ENCODE assay signal across 19 cellular contexts in the genomic region with DNA sequence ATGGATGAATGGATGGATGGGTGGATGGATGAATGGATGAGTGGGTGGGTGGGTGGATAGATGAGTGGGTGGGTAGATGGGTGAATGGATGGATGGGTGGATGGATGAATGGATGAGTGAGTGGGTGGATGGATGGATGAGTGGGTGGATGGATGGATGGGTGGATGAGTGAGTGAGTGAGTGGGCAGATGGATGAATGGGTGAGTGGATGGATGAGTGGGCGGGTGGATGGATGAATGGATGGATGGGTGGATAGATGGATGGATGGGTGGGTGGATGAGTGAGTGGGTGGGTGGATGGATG. TPM values are rescaled to one million over a fixed set of nuclear protein-coding genes. Genes with fewer than 3 reads are reported as not detected.
A peak's percentile ranks its signal among the peaks of the same experiment; 100 is the strongest.
DNase-seq lines count a peak whose midpoint lies in the region; TF ChIP-seq lines count a peak whose summit lies in the region.
"Had no signal": no experiment of that assay in that cellular context is flagged by ENCODE, and none has a peak within 500 bp of the region (broad histone marks: within the 10 kb centered on the region; RNA-seq: fewer than 3 reads in every experiment).

No MANE protein-coding gene starts in this region.

- H3K4me1 Mint-ChIP-seq in activated T-helper 1 cell treated with anti-CD3 and anti-CD28 coated beads, Interleukin-12 subunit alpha, Interleukin-12 subunit beta, Interleukin-2, Interleukin-4 antibody, amounts not matched to agents 30 ng/mL and 10 ng/mL and 1 ng/mL, durations not matched to agents 14 hours and 24 hours and 36 hours (ENCODE audit: low read depth): no peaks in the 10 kb centered on the region
- H3K4me1 Mint-ChIP-seq in chondrocyte (ENCODE audit: low read depth): no peaks in the 10 kb centered on the region

- DNase-seq in activated T-helper 1 cell treated with anti-CD3 and anti-CD28 coated beads, Interleukin-12 subunit alpha, Interleukin-12 subunit beta, Interleukin-2, Interleukin-4 antibody, amounts not matched to agents 30 ng/mL and 10 ng/mL and 1 ng/mL, durations not matched to agents 14 hours and 24 hours and 36 hours (ENCODE audit: low spot score): no peak
- DNase-seq in chondrocyte (ENCODE audit: low spot score) (peak; percentile 17), RKO (ENCODE audit: low spot score) (no peak), cerebellar nuclear complex (lab: John Stamatoyannopoulos, UW) (no peak)
- no peak for DNase-seq in activated effector memory CD4-positive, alpha-beta T cell treated with Interleukin-2 at 50 U/mL for 16 hours
- DNase-seq: C1 segment of cervical spinal cord; Calu3; CD4-positive, alpha-beta memory T cell; COR-L47; DMS79 treated with DMSO at 0.1 percent for 48 hours; GM23248; H7; HCEC 1CT had no signal

- no peaks in the 10 kb centered on the region for H3K4me1 ChIP-seq in HEK293 (ENCODE audit: control insufficient read depth, insufficient read depth, low read length)

- CTCF ChIA-PET in HEK293 (lab: Yijun Ruan, JAX): no interaction called here

- intact Hi-C loops in activated T-helper 1 cell treated with anti-CD3 and anti-CD28 coated beads, Interleukin-12 subunit alpha, Interleukin-12 subunit beta, Interleukin-2, Interleukin-4 antibody, amounts not matched to agents 30 ng/mL and 10 ng/mL and 1 ng/mL, durations not matched to agents 14 hours and 24 hours and 36 hours (cut with micrococcal nuclease): no loop called here

- no peaks in the 10 kb centered on the region for H3K27me3 Mint-ChIP-seq in activated T-helper 1 cell treated with anti-CD3 and anti-CD28 coated beads, Interleukin-12 subunit alpha, Interleukin-12 subunit beta, Interleukin-2, Interleukin-4 antibody, amounts not matched to agents 30 ng/mL and 10 ng/mL and 1 ng/mL, durations not matched to agents 14 hours and 24 hours and 36 hours (ENCODE audit: insufficient read depth)
- H3K27me3 Mint-ChIP-seq in chondrocyte (ENCODE audit: low read depth): no peaks in the 10 kb centered on the region
- H3K27me3 Mint-ChIP-seq: CD4-positive, alpha-beta memory T cell had no signal

- H3K9me3 ChIP-seq in HEK293 (ENCODE audit: control insufficient read depth, insufficient read depth, low read depth, low read length): no peaks in the 10 kb centered on the region

- peaks cover 22% of the 10 kb centered on the region for H3K9me3 Mint-ChIP-seq in activated T-helper 1 cell treated with anti-CD3 and anti-CD28 coated beads, Interleukin-12 subunit alpha, Interleukin-12 subunit beta, Interleukin-2, Interleukin-4 antibody, amounts not matched to agents 30 ng/mL and 10 ng/mL and 1 ng/mL, durations not matched to agents 14 hours and 24 hours and 36 hours
- H3K9me3 Mint-ChIP-seq in chondrocyte (ENCODE audit: low read depth): peaks cover 4% of the 10 kb centered on the region

- no peak overlapping the region for H3K4me3 ChIP-seq in HEK293 (ENCODE audit: low read depth, low read length)
- H3K4me3 ChIP-seq: GM23248 had no signal

- POLR2A ChIA-PET in HEK293 (lab: Yijun Ruan, JAX): no interaction called here

- no peak overlapping the region for H3K27ac ChIP-seq in HEK293 (ENCODE audit: extremely low read depth, low read depth, low read length)
- H3K27ac ChIP-seq: GM23248 had no signal

- no peaks in the 10 kb centered on the region for H3K36me3 ChIP-seq in HEK293 (ENCODE audit: control insufficient read depth in 2 of 2, insufficient read depth in 1 of 2, low read length in 2 of 2)

- H3K4me3 Mint-ChIP-seq in activated T-helper 1 cell treated with anti-CD3 and anti-CD28 coated beads, Interleukin-12 subunit alpha, Interleukin-12 subunit beta, Interleukin-2, Interleukin-4 antibody, amounts not matched to agents 30 ng/mL and 10 ng/mL and 1 ng/mL, durations not matched to agents 14 hours and 24 hours and 36 hours: no peak overlapping the region
- H3K4me3 Mint-ChIP-seq in chondrocyte (ENCODE audit: unreplicated experiment): no peak overlapping the region
- H3K4me3 Mint-ChIP-seq: CD4-positive, alpha-beta memory T cell had no signal

- H3K36me3 Mint-ChIP-seq in activated T-helper 1 cell treated with anti-CD3 and anti-CD28 coated beads, Interleukin-12 subunit alpha, Interleukin-12 subunit beta, Interleukin-2, Interleukin-4 antibody, amounts not matched to agents 30 ng/mL and 10 ng/mL and 1 ng/mL, durations not matched to agents 14 hours and 24 hours and 36 hours (ENCODE audit: low read depth): peaks cover 8% of the 10 kb centered on the region
- no peaks in the 10 kb centered on the region for H3K36me3 Mint-ChIP-seq in chondrocyte (ENCODE audit: low read depth)

- TF ChIP-seq CTCF in HEK293 (tag by site-specific recombination; IDR thresholded peaks at IDR 0.05): no peak
- no peak for TF ChIP-seq CTCF in chondrocyte (IDR thresholded peaks at IDR 0.05)

- H3K27ac Mint-ChIP-seq in activated T-helper 1 cell treated with anti-CD3 and anti-CD28 coated beads, Interleukin-12 subunit alpha, Interleukin-12 subunit beta, Interleukin-2, Interleukin-4 antibody, amounts not matched to agents 30 ng/mL and 10 ng/mL and 1 ng/mL, durations not matched to agents 14 hours and 24 hours and 36 hours: peak overlapping the region; percentile 86
- H3K27ac Mint-ChIP-seq in chondrocyte (ENCODE audit: unreplicated experiment): no peak overlapping the region
- H3K27ac Mint-ChIP-seq: CD4-positive, alpha-beta memory T cell had no signal

TF ChIP-seq in HEK293, 187 proteins besides CTCF, POLR2A, EP300 and RAD21 (continues in another document):
- TF ChIP-seq ZNF132 (tag by site-specific recombination; IDR thresholded peaks at IDR 0.05; ENCODE audit: borderline replicate concordance): no peak
- TF ChIP-seq ZNF510 (tag by site-specific recombination; IDR thresholded peaks at IDR 0.05; ENCODE audit: insufficient replicate concordance): no peak
- peak; percentile 31; the same call in 1 of the 2 replicates for TF ChIP-seq ZNF366 (tag by site-specific recombination; conservative IDR thresholded peaks at IDR 0.05)
- TF ChIP-seq EGR2 (tag by site-specific recombination; IDR thresholded peaks at IDR 0.05; ENCODE audit: low read depth): peak; percentile 97
- TF ChIP-seq ZFHX2 (tag by site-specific recombination; conservative IDR thresholded peaks at IDR 0.05): peak; percentile 95
- TF ChIP-seq, protein P1, sequence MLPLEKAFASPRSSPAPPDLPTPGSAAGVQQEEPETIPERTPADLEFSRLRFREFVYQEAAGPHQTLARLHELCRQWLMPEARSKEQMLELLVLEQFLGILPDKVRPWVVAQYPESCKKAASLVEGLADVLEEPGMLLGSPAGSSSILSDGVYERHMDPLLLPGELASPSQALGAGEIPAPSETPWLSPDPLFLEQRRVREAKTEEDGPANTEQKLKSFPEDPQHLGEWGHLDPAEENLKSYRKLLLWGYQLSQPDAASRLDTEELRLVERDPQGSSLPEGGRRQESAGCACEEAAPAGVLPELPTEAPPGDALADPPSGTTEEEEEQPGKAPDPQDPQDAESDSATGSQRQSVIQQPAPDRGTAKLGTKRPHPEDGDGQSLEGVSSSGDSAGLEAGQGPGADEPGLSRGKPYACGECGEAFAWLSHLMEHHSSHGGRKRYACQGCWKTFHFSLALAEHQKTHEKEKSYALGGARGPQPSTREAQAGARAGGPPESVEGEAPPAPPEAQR (tag by site-specific recombination; IDR thresholded peaks at IDR 0.05): no peak
- TF ChIP-seq PRDM1 (tag by site-specific recombination; IDR thresholded peaks at IDR 0.05): no peak
- TF ChIP-seq ZNF677 (tag by site-specific recombination; IDR thresholded peaks at IDR 0.05): no peak
- TF ChIP-seq ZNF292 (tag by site-specific recombination; IDR thresholded peaks at IDR 0.05; ENCODE audit: borderline replicate concordance, low read depth): no peak
- TF ChIP-seq ZNF10 (tag by site-specific recombination; IDR thresholded peaks at IDR 0.05): no peak
- no peak for TF ChIP-seq GLI4 (tag by site-specific recombination; IDR thresholded peaks at IDR 0.05)
- TF ChIP-seq ZNF175 (tag by site-specific recombination; IDR thresholded peaks at IDR 0.05): no peak
- no peak for TF ChIP-seq ZNF629 (tag by site-specific recombination; IDR thresholded peaks at IDR 0.05)
- TF ChIP-seq, protein P2, sequence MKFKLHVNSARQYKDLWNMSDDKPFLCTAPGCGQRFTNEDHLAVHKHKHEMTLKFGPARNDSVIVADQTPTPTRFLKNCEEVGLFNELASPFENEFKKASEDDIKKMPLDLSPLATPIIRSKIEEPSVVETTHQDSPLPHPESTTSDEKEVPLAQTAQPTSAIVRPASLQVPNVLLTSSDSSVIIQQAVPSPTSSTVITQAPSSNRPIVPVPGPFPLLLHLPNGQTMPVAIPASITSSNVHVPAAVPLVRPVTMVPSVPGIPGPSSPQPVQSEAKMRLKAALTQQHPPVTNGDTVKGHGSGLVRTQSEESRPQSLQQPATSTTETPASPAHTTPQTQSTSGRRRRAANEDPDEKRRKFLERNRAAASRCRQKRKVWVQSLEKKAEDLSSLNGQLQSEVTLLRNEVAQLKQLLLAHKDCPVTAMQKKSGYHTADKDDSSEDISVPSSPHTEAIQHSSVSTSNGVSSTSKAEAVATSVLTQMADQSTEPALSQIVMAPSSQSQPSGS (tag by site-specific recombination; IDR thresholded peaks at IDR 0.05; ENCODE audit: low read depth): no peak
- TF ChIP-seq, protein P3, sequence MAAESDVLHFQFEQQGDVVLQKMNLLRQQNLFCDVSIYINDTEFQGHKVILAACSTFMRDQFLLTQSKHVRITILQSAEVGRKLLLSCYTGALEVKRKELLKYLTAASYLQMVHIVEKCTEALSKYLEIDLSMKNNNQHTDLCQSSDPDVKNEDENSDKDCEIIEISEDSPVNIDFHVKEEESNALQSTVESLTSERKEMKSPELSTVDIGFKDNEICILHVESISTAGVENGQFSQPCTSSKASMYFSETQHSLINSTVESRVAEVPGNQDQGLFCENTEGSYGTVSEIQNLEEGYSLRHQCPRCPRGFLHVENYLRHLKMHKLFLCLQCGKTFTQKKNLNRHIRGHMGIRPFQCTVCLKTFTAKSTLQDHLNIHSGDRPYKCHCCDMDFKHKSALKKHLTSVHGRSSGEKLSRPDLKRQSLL (tag by site-specific recombination; IDR thresholded peaks at IDR 0.05): no peak
- TF ChIP-seq ZBTB21 (tag by site-specific recombination; IDR thresholded peaks at IDR 0.05): no peak

RNA-seq across cellular contexts. Expression of a gene that starts 6.4 kb away (rescaled TPM):
- total RNA-seq in activated T-helper 1 cell treated with anti-CD3 and anti-CD28 coated beads, Interleukin-12 subunit alpha, Interleukin-12 subunit beta, Interleukin-2, Interleukin-4 antibody, amounts not matched to agents 30 ng/mL and 10 ng/mL and 1 ng/mL, durations not matched to agents 14 hours and 24 hours and 36 hours: 46.1 and 49.1 TPM in 2 replicates
- total RNA-seq in chondrocyte: 14.0 to 20.6 TPM (median 14.7 TPM) in 3 replicates

RNA-seq across cellular contexts. Expression of a gene that starts 34.5 kb away (rescaled TPM):
- not detected in 2 replicates for total RNA-seq in activated T-helper 1 cell treated with anti-CD3 and anti-CD28 coated beads, Interleukin-12 subunit alpha, Interleukin-12 subunit beta, Interleukin-2, Interleukin-4 antibody, amounts not matched to agents 30 ng/mL and 10 ng/mL and 1 ng/mL, durations not matched to agents 14 hours and 24 hours and 36 hours
- not detected in 3 replicates for total RNA-seq in chondrocyte
- total RNA-seq: A172; A673; Calu3; CD4-positive, alpha-beta memory T cell; Daoy; G401; GM23248; H1 had no signal
